Comparison of ENCODE assay signal across 18 cellular contexts in genomic region chr13:101946411-101946810, GRCh38.
"Had no signal": no experiment of that assay in that cellular context is flagged by ENCODE, and none has a peak within 500 bp of the region (broad histone marks: within the 10 kb centered on the region; RNA-seq: fewer than 3 reads in every experiment).

No MANE protein-coding gene starts in this region.

- DNase-seq: effector memory CD8-positive, alpha-beta T cell; foreskin fibroblast; immature natural killer cell; left ventricle myocardium inferior; lower lobe of right lung; natural killer cell; spleen; stimulated activated CD4-positive, alpha-beta T cell treated with anti-CD3 and anti-CD28 coated beads, Interleukin-15, amount 100 ng/mL, for 24 hours; stimulated activated CD4-positive, alpha-beta T cell treated with anti-CD3 and anti-CD28 coated beads, Interleukin-1b, Interleukin-23, amount 100 ng/mL, for 48 hours; stimulated activated CD4-positive, alpha-beta T cell treated with anti-CD3 and anti-CD28 coated beads, Interleukin-4, amount 100 ng/mL, for 24 hours; tibial artery; upper lobe of right lung had no signal

- H3K27me3 ChIP-seq: esophagus muscularis mucosa, gastroesophageal sphincter, spleen, tibial artery, upper lobe of right lung, vagina had no signal

- H3K9me3 ChIP-seq: gastroesophageal sphincter, lower lobe of right lung, tibial artery, upper lobe of right lung, vagina had no signal

- H3K27ac ChIP-seq: epithelial cell of prostate, esophagus muscularis mucosa, gastroesophageal sphincter, left ventricle myocardium inferior, lower lobe of right lung, spleen, tibial artery, upper lobe of right lung, vagina had no signal

- ATAC-seq: effector memory CD8-positive, alpha-beta T cell; gastroesophageal sphincter; lower lobe of right lung; natural killer cell; sciatic nerve; stimulated activated memory B cell treated with anti-CD40 and anti-IgM and Interleukin-4, amounts not matched to agents 10 μg/mL and 1 μg/mL and 100 μg/mL, for 72 hours; upper lobe of right lung had no signal

- H3K36me3 ChIP-seq: esophagus muscularis mucosa, gastroesophageal sphincter, left ventricle myocardium inferior, lower lobe of right lung, spleen, tibial artery, upper lobe of right lung, vagina had no signal

- H3K4me1 ChIP-seq: gastroesophageal sphincter, lower lobe of right lung, spleen, tibial artery, vagina had no signal

- H3K4me3 ChIP-seq: esophagus muscularis mucosa, gastroesophageal sphincter, left ventricle myocardium inferior, lower lobe of right lung, spleen, tibial artery, upper lobe of right lung, vagina had no signal
